ENCODE assay signal across 8 cellular contexts in the genomic region with DNA sequence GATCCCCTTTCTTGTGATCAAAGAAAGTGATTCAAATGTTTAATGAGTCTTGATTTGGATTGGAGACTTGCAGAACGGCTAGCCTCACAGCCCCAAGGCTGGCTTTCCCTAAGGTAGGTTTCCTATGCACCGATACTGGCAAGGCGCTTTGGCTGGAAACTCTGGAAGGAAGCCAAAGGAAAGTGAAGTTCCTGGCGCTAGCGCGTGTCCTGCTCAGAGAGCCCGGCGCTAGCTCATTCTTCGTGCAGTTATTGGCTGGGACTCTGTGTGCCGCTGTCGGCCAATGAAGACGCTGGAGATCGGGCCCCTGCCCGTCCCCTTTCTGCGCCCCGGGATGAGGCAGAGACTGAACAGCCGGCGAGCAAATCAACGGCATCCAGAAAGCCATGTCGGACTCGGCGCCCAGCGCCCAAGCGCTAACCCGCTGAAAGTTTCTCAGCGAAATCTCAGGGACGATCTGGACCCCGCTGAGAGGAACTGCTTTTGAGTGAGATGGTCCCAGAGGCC. TPM values are rescaled to one million over a fixed set of nuclear protein-coding genes. Genes with fewer than 3 reads are reported as not detected.
DNase-seq lines count a peak whose midpoint lies in the region; ATAC-seq and TF ChIP-seq lines count a peak whose summit lies in the region.

A gene (plus strand): TSS at position 342 of the 507 bp plus-strand sequence. CDS start 151 bp downstream, at position 493.

- ATAC-seq in GM21367 (IDR thresholded peaks at IDR 0.05; ENCODE audit: unreplicated experiment): peak; percentile 99
- ATAC-seq in activated naive CD4-positive, alpha-beta T cell treated with anti-CD3 and anti-CD28 coated beads, Interleukin-2, amount 50 U/mL, for 72 hours: peak; percentile 84 to 97
- ATAC-seq in upper lobe of left lung (ENCODE audit: low FRiP score in 2 of 2): peak; percentile 96 to 98

- H3K4me2 ChIP-seq in neural progenitor cell: peak within 1 kb of the TSS; percentile 96

- H3K4me3 Mint-ChIP-seq in neural progenitor cell: peak within 1 kb of the TSS; percentile 93

- H3K36me3 ChIP-seq in neural progenitor cell (no peaks in the 10 kb centered on the region), upper lobe of left lung (no peaks in the 10 kb centered on the region)

- H3K27ac ChIP-seq in HL-60 (replicated peaks) (no peak within 1 kb of the TSS), neural progenitor cell (no peak within 1 kb of the TSS), upper lobe of left lung (peak within 1 kb of the TSS; percentile 82 to 88 (median 84))

- H3K27me3 ChIP-seq in HL-60 (ENCODE audit: insufficient read depth, poor library complexity, severe bottlenecking): peaks cover 38% of the 10 kb centered on the region
- peaks cover 45% of the 10 kb centered on the region for H3K27me3 ChIP-seq in neural progenitor cell
- H3K27me3 ChIP-seq in upper lobe of left lung: no peaks in the 10 kb centered on the region

- no peaks in the 10 kb centered on the region for H3K79me2 ChIP-seq in neural progenitor cell (ENCODE audit: low read depth)

- TF ChIP-seq POLR2A in upper lobe of left lung (IDR thresholded peaks at IDR 0.05): peak in 2 of 4 donors; percentile 42 to 50

- no peak within 1 kb of the TSS for H3K27ac Mint-ChIP-seq in activated naive CD4-positive, alpha-beta T cell treated with anti-CD3 and anti-CD28 coated beads, Interleukin-2, amount 50 U/mL, for 72 hours
- peak within 1 kb of the TSS; percentile 48 for H3K27ac Mint-ChIP-seq in neural progenitor cell

- H3K4me3 ChIP-seq in HL-60 (replicated peaks; ENCODE audit: insufficient read depth, low read length): peak within 1 kb of the TSS; percentile 43
- H3K4me3 ChIP-seq in neural progenitor cell: peak within 1 kb of the TSS; percentile 64
- peak within 1 kb of the TSS; percentile 49 to 70 (median 58) for H3K4me3 ChIP-seq in upper lobe of left lung

- DNase-seq in DMS153 treated with DMSO at 0.1 percent for 48 hours (lab: John Stamatoyannopoulos, UW; ENCODE audit: unreplicated experiment) (peak; percentile 3), HL-60 (ENCODE audit: low read depth in 1 of 2, low spot score in 1 of 2) (peak; percentile 28 to 57), NOMO-1 treated with DMSO at 0.1 percent for 48 hours (lab: John Stamatoyannopoulos, UW; ENCODE audit: unreplicated experiment) (peak; percentile 53), glomerular endothelial cell (ENCODE audit: extremely low read depth, low read depth, low spot score) (peak; percentile 71), neural progenitor cell (ENCODE audit: low spot score) (peak; percentile 95), upper lobe of left lung (peak; percentile 89 to 93)
- peak in 1 of 2 donors; percentile 60 for DNase-seq in activated naive CD4-positive, alpha-beta T cell treated with anti-CD3 and anti-CD28 coated beads, Interleukin-2, amount 50 U/mL, for 72 hours (ENCODE audit: low spot score in 2 of 2)

- peaks cover 17 to 19% of the 10 kb centered on the region in 2 donors for H3K36me3 Mint-ChIP-seq in activated naive CD4-positive, alpha-beta T cell treated with anti-CD3 and anti-CD28 coated beads, Interleukin-2, amount 50 U/mL, for 72 hours
- peaks cover 58% of the 10 kb centered on the region for H3K36me3 Mint-ChIP-seq in neural progenitor cell

- H3K9me3 ChIP-seq in neural progenitor cell (ENCODE audit: low read depth) (no peaks in the 10 kb centered on the region), upper lobe of left lung (no peaks in the 10 kb centered on the region)

- H3K4me1 ChIP-seq in neural progenitor cell: peaks cover 5% of the 10 kb centered on the region
- H3K4me1 ChIP-seq in upper lobe of left lung: peaks cover 21 to 42% (median 31%) of the 10 kb centered on the region in 4 donors

- H3K9me3 Mint-ChIP-seq in activated naive CD4-positive, alpha-beta T cell treated with anti-CD3 and anti-CD28 coated beads, Interleukin-2, amount 50 U/mL, for 72 hours: no peaks in the 10 kb centered on the region
- peaks cover 53% of the 10 kb centered on the region for H3K9me3 Mint-ChIP-seq in neural progenitor cell

- no peak for TF ChIP-seq EP300 in upper lobe of left lung (IDR thresholded peaks at IDR 0.05)

- peak within 1 kb of the TSS; percentile 64 for H2AFZ ChIP-seq in neural progenitor cell (replicated peaks)

- H3K9ac ChIP-seq in neural progenitor cell: peak within 1 kb of the TSS; percentile 4

- H3K4me1 Mint-ChIP-seq in neural progenitor cell: peaks cover 15% of the 10 kb centered on the region

- TF ChIP-seq CTCF in HL-60 (IDR thresholded peaks at IDR 0.05; ENCODE audit: insufficient read depth, low read length): no peak
- peak; percentile 43 for TF ChIP-seq CTCF in neural progenitor cell (IDR thresholded peaks at IDR 0.05)
- peak in 4 of 6 experiments; percentile 35 to 67 (median 44) for TF ChIP-seq CTCF in upper lobe of left lung (IDR thresholded peaks at IDR 0.05)

- 0 to 1% methylated on average over 3 to 28 of the region's 28 CpGs for WGBS in upper lobe of left lung, 2 donors

- peaks cover 10% of the 10 kb centered on the region for H3K27me3 Mint-ChIP-seq in neural progenitor cell (ENCODE audit: insufficient read depth, low read depth)

- peaks cover 13% of the 10 kb centered on the region for H3F3A ChIP-seq in neural progenitor cell (ENCODE audit: low read depth)

- peaks cover 30% of the 10 kb centered on the region for H4K20me1 ChIP-seq in neural progenitor cell (ENCODE audit: low read depth)

RNA-seq across cellular contexts. Expression of the gene that starts here (rescaled TPM):
- under 1 TPM in 1 of 2 donors, not detected in 1; 0.19 TPM for total RNA-seq in activated naive CD4-positive, alpha-beta T cell treated with anti-CD3 and anti-CD28 coated beads, Interleukin-2, amount 50 U/mL, for 72 hours
- total RNA-seq in glomerular endothelial cell (24.3 and 43.0 TPM in 2 replicates), neural progenitor cell (ENCODE audit: low replicate concordance) (14.7 and 17.2 TPM in 2 replicates), upper lobe of left lung (100 to 1,000 TPM in 1 of 6 donors, 10 to 100 TPM in 5; 26.4 to 116 (median 50.1) TPM)

Comparison
In these comparisons a context has a peak if more than half of its experiments do, and no peak if none do; other contexts are left out.
1. RNA of the gene that starts here (total RNA-seq): 26.4 to 116 TPM in upper lobe of left lung, 24.3 to 43.0 TPM in glomerular endothelial cell and 14.7 to 17.2 TPM in neural progenitor cell; 0.19 TPM in activated naive CD4-positive, alpha-beta T cell treated with anti-CD3 and anti-CD28 coated beads, Interleukin-2, amount 50 U/mL, for 72 hours; every median in the first group is over 10 times any median in the second.
2. Peak in ATAC-seq in activated naive CD4-positive, alpha-beta T cell treated with anti-CD3 and anti-CD28 coated beads, Interleukin-2, amount 50 U/mL, for 72 hours; RNA of the gene not detected or under 1 TPM.
3. H3K27ac ChIP-seq: peak in upper lobe of left lung (4 of 4); none in HL-60 (single experiment) and neural progenitor cell (single experiment).
4. Peak in every context shown above with its lines, with median percentiles within 50 percentile points of each other: ATAC-seq and H3K4me3 ChIP-seq.